8 cellular contexts compared by ENCODE assay signal in genomic region chr17:2786176-2786881, GRCh38. TPM values are rescaled to one million over a fixed set of nuclear protein-coding genes. Genes with fewer than 3 reads are reported as not detected.
DNase-seq lines count a peak whose midpoint lies in the region; ATAC-seq, FAIRE-seq and TF ChIP-seq lines count a peak whose summit lies in the region.

No MANE protein-coding gene starts in this region.

- H3K4me2 ChIP-seq in SK-N-SH, result no peak overlapping the region

- intact Hi-C loops in pancreas (cut with DNase I), result no loop called here

- TF ChIP-seq EP300 in SK-N-SH (IDR thresholded peaks at IDR 0.05; ENCODE audit: borderline replicate concordance in 1 of 2, low read depth in 1 of 2, low read length in 1 of 2), result no peak
- no peak for TF ChIP-seq EP300 in tibial nerve (IDR thresholded peaks at IDR 0.05)

- no peaks in the 10 kb centered on the region for H4K20me1 ChIP-seq in SK-N-SH (ENCODE audit: insufficient read depth)

- H3K36me3 ChIP-seq in CD8-positive, alpha-beta memory T cell (ENCODE audit: insufficient read depth, low read length), result no peaks in the 10 kb centered on the region
- H3K36me3 ChIP-seq in SK-N-SH (replicated peaks in 1 of 2; ENCODE audit: control insufficient read depth in 1 of 2, insufficient read depth in 2 of 2, low read length in 1 of 2), result no peaks in the 10 kb centered on the region
- H3K36me3 ChIP-seq in pancreas, result no peaks in the 10 kb centered on the region
- H3K36me3 ChIP-seq in tibial nerve, result no peaks in the 10 kb centered on the region

- H3K9ac ChIP-seq in SK-N-SH, result no peak overlapping the region

- H3K27me3 Mint-ChIP-seq in CD8-positive, alpha-beta memory T cell, result peaks cover 0 to 2% of the 10 kb centered on the region in 2 donors

- no peaks in the 10 kb centered on the region for H3K36me3 Mint-ChIP-seq in CD8-positive, alpha-beta memory T cell

- FAIRE-seq in H54 (lab: Jason Lieb, UNC) (peak; percentile 72), pancreas (lab: Jason Lieb, UNC) (no peak)

- peak overlapping the region in 1 of 8 donors; percentile 20 for H3K27ac Mint-ChIP-seq in CD8-positive, alpha-beta memory T cell

- no peak overlapping the region for H3K27ac ChIP-seq in CD8-positive, alpha-beta memory T cell (ENCODE audit: low read depth, low read length)
- H3K27ac ChIP-seq in SK-N-SH (ENCODE audit: low read depth in 2 of 2, low read length in 1 of 2) (no peak overlapping the region), pancreas (no peak overlapping the region), tibial nerve (no peak overlapping the region)

- no peaks in the 10 kb centered on the region for H3K9me2 ChIP-seq in SK-N-SH

- no peak for TF ChIP-seq POLR2A in H54 (IDR thresholded peaks at IDR 0.05; ENCODE audit: low read depth, low read length)
- TF ChIP-seq POLR2A in tibial nerve (IDR thresholded peaks at IDR 0.05), result no peak

- H3K4me3 Mint-ChIP-seq in CD8-positive, alpha-beta memory T cell, result peak overlapping the region in 1 of 7 donors; percentile 32

- POLR2A ChIA-PET in CD8-positive, alpha-beta memory T cell (lab: Charles Lee), result interaction anchor here (0.6 to 0.8 kb wide), 4 partner anchors 29 to 1696 kb away, joined by 3 to 5 read pairs (median 4); no protein-coding TSS in a partner anchor
- POLR2A ChIA-PET in SK-N-SH (lab: Yijun Ruan, JAX), result interaction anchor here (0.6 to 1.3 kb wide), 3 partner anchors 10 to 25 kb away, joined by 4 to 7 read pairs (median 5); no protein-coding TSS in a partner anchor

- peak; percentile 98 to 99 (median 98) for ATAC-seq in pancreas

- no peaks in the 10 kb centered on the region for H3K27me3 ChIP-seq in CD8-positive, alpha-beta memory T cell (ENCODE audit: insufficient read depth, low read length, poor library complexity, severe bottlenecking)
- H3K27me3 ChIP-seq in SK-N-SH (ENCODE audit: insufficient read depth) (no peaks in the 10 kb centered on the region), pancreas (no peaks in the 10 kb centered on the region), tibial nerve (peaks cover 0 to 2% of the 10 kb centered on the region in 2 donors)

- H3K9me3 ChIP-seq in CD8-positive, alpha-beta memory T cell (ENCODE audit: low read length), result no peaks in the 10 kb centered on the region
- no peaks in the 10 kb centered on the region for H3K9me3 ChIP-seq in SK-N-SH
- H3K9me3 ChIP-seq in pancreas, result no peaks in the 10 kb centered on the region
- peaks cover 0 to 13% (median 0%) of the 10 kb centered on the region in 4 donors for H3K9me3 ChIP-seq in tibial nerve

- H3F3A ChIP-seq in SK-N-SH (replicated peaks; ENCODE audit: insufficient read depth), result no peaks in the 10 kb centered on the region

- CTCF ChIA-PET in CD8-positive, alpha-beta memory T cell (lab: Charles Lee), result interaction anchor here (0.6 to 5.2 kb wide), 29 partner anchors 9 to 263 kb away, joined by 3 to 34 read pairs (median 5); partner anchors contain the start of gene RAP1GAP2
- CTCF ChIA-PET in SK-N-SH (lab: Yijun Ruan, JAX), result interaction anchor here (0.6 to 4.8 kb wide), 35 partner anchors 9 to 861 kb away, joined by 3 to 35 read pairs (median 4); partner anchors contain the start of genes CCDC92B, METTL16 and RAP1GAP2

- peaks cover 17% of the 10 kb centered on the region for H3K4me1 ChIP-seq in CD8-positive, alpha-beta memory T cell (ENCODE audit: insufficient read depth, low read length)
- H3K4me1 ChIP-seq in SK-N-SH (ENCODE audit: control insufficient read depth in 1 of 2, insufficient read depth in 2 of 2, low read depth in 1 of 2, low read length in 1 of 2) (peaks cover 0 to 12% of the 10 kb centered on the region in 2 experiments; a peak in 1 of 4 replicates), pancreas (no peaks in the 10 kb centered on the region), tibial nerve (peaks cover 0 to 7% (median 0%) of the 10 kb centered on the region in 4 donors)

- no peak overlapping the region for H3K4me3 ChIP-seq in CD8-positive, alpha-beta memory T cell (ENCODE audit: low read length)
- H3K4me3 ChIP-seq in SK-N-SH (ENCODE audit: low read depth in 2 of 2, low read length in 1 of 2) (peak overlapping the region in 1 of 2 experiments; percentile 23; a peak in 1 of 4 replicates), pancreas (no peak overlapping the region), tibial nerve (no peak overlapping the region)

- no peaks in the 10 kb centered on the region for H3K9me3 Mint-ChIP-seq in CD8-positive, alpha-beta memory T cell

- 41% methylated on average over 12 of the region's 21 CpGs for WGBS in SK-N-SH (ENCODE audit: low lambda C conversion rate)
- 27 to 28% methylated on average over 21 of the region's 21 CpGs for WGBS in pancreas, 2 donors
- WGBS in tibial nerve, 2 donors, result 33% methylated on average over 21 of the region's 21 CpGs

- H2AFZ ChIP-seq in SK-N-SH (ENCODE audit: low read depth), result peak overlapping the region; percentile 95; the same call in 1 of the 2 replicates

- DNase-seq in CD8-positive, alpha-beta memory T cell, result peak; percentile 86 to 91 (median 87)
- DNase-seq in H54 (ENCODE audit: insufficient read length, low spot score) (peak; percentile 90), NCI-H1417 treated with DMSO at 0.1 percent for 48 hours (lab: John Stamatoyannopoulos, UW) (peak; percentile 46), SK-N-SH (peak; percentile 96), globus pallidus (ENCODE audit: low spot score) (peak; percentile 55), pancreas (peak; percentile 87 to 95 (median 90)), tibial nerve (ENCODE audit: low spot score in 2 of 2) (peak; percentile 47 to 68)
- DNase-seq in activated naive CD4-positive, alpha-beta T cell (lab: John Stamatoyannopoulos, UW), result peak; percentile 59 to 79 (median 73)

- H3K79me2 ChIP-seq in SK-N-SH (ENCODE audit: insufficient read depth), result no peaks in the 10 kb centered on the region

- peak; percentile 91 for TF ChIP-seq CTCF in SK-N-SH (IDR thresholded peaks at IDR 0.05)
- peak; percentile 72 to 83 (median 76) for TF ChIP-seq CTCF in pancreas (IDR thresholded peaks at IDR 0.05)
- TF ChIP-seq CTCF in tibial nerve (IDR thresholded peaks at IDR 0.05), result peak; percentile 25 to 54 (median 51)

- TF ChIP-seq RAD21 in SK-N-SH (IDR thresholded peaks at IDR 0.05; ENCODE audit: low read length), result peak; percentile 79

- H3K4me1 Mint-ChIP-seq in CD8-positive, alpha-beta memory T cell, result peaks cover 13 to 18% (median 13%) of the 10 kb centered on the region in 3 donors

TF ChIP-seq in SK-N-SH, 30 proteins besides CTCF, POLR2A, EP300 and RAD21 (continues in another document):
- no peak for TF ChIP-seq FOXM1 (IDR thresholded peaks at IDR 0.05; ENCODE audit: low read depth)
- TF ChIP-seq TEAD4 (IDR thresholded peaks at IDR 0.05; ENCODE audit: borderline replicate concordance, insufficient read depth), result no peak
- TF ChIP-seq RXRA (IDR thresholded peaks at IDR 0.05; ENCODE audit: borderline replicate concordance, low read depth), result no peak
- TF ChIP-seq RCOR1 (IDR thresholded peaks at IDR 0.05; ENCODE audit: low read length), result peak; percentile 47; the same call in 1 of the 2 replicates
- TF ChIP-seq TCF12 (IDR thresholded peaks at IDR 0.05), result no peak; the same call in 1 of the 2 replicates
- peak; percentile 38 for TF ChIP-seq CHD2 (IDR thresholded peaks at IDR 0.05; ENCODE audit: low read length, partially characterized antibody)
- TF ChIP-seq YY1 (IDR thresholded peaks at IDR 0.05; ENCODE audit: low read depth), result peak; percentile 89
- no peak for TF ChIP-seq MEF2A (IDR thresholded peaks at IDR 0.05; ENCODE audit: borderline replicate concordance, low read depth)
- no peak for TF ChIP-seq PBX3 (IDR thresholded peaks at IDR 0.05)
- TF ChIP-seq EZH2phosphoT487 (IDR thresholded peaks at IDR 0.05; ENCODE audit: borderline replicate concordance, low read depth), result no peak
- no peak for TF ChIP-seq USF2 (IDR thresholded peaks at IDR 0.05; ENCODE audit: borderline replicate concordance, low read depth, low read length)

RNA-seq across cellular contexts. Expression of gene RAP1GAP2, which starts 9.9 kb away (rescaled TPM):
- 1 to 10 TPM; 1.2 to 1.4 TPM for total RNA-seq in CD8-positive, alpha-beta memory T cell
- 6.3 TPM for polyA plus RNA-seq in CD8-positive, alpha-beta memory T cell
- 21.0 and 22.0 TPM in 2 replicates for polyA plus RNA-seq in SK-N-SH (2012; rRNA removed)
- polyA plus RNA-seq in SK-N-SH (2012; cell fraction: cytosol; rRNA removed), result 12.1 and 15.6 TPM in 2 replicates
- polyA plus RNA-seq in SK-N-SH (2012; cell fraction: nucleus; rRNA removed), result 85.5 and 88.3 TPM in 2 replicates
- total RNA-seq in pancreas, result 10 to 100 TPM; 35.2 to 48.0 (median 43.0) TPM
- polyA plus RNA-seq in pancreas, result 10 to 100 TPM; 29.7 to 51.2 TPM
- total RNA-seq in tibial nerve, result 10 to 100 TPM in 2 of 4 donors, 1 to 10 TPM in 2; 5.4 to 18.2 (median 11.9) TPM

RNA-seq across cellular contexts. Expression of gene CCDC92B, which starts 36.9 kb away (rescaled TPM):
- total RNA-seq in CD8-positive, alpha-beta memory T cell, result under 1 TPM in 1 of 2 experiments, not detected in 1; 0.07 TPM
- polyA plus RNA-seq in CD8-positive, alpha-beta memory T cell, result not detected
- polyA plus RNA-seq in SK-N-SH (2012; rRNA removed), result 0.07 and 0.13 TPM in 2 replicates
- polyA plus RNA-seq in SK-N-SH (2012; cell fraction: cytosol; rRNA removed), result 0.13 and 0.22 TPM in 2 replicates
- 0.30 and 0.35 TPM in 2 replicates for polyA plus RNA-seq in SK-N-SH (2012; cell fraction: nucleus; rRNA removed)
- under 1 TPM; 0.19 to 0.76 (median 0.54) TPM for total RNA-seq in pancreas
- 1 to 10 TPM; 1.6 to 4.6 TPM for polyA plus RNA-seq in pancreas
- total RNA-seq in tibial nerve, result under 1 TPM in 1 of 4 donors, not detected in 3; 0.30 TPM

Comparison
In these comparisons a context has a peak if more than half of its experiments do, and no peak if none do; other contexts are left out.
1. DNase-seq: peak in every context shown above with its lines; median percentile 96 in SK-N-SH; 90 in pancreas; 90 in H54; 87 in CD8-positive, alpha-beta memory T cell; 73 in activated naive CD4-positive, alpha-beta T cell; 58 in tibial nerve; 55 in globus pallidus; 46 in NCI-H1417 treated with DMSO at 0.1 percent for 48 hours.